Comparison of ENCODE assay signal across 8 cellular contexts in genomic region chr16:31032736-31033708, GRCh38. TPM values are rescaled to one million over a fixed set of nuclear protein-coding genes. Genes with fewer than 3 reads are reported as not detected.
DNase-seq lines count a peak whose midpoint lies in the region; ATAC-seq and TF ChIP-seq lines count a peak whose summit lies in the region.

Gene STX4 (plus strand): TSS chr16:31033558. CDS start chr16:31033806, 248 bp downstream.

- H2AFZ ChIP-seq in trophoblast cell (ENCODE audit: insufficient read depth, low read length, poor library complexity) = peak within 1 kb of the TSS; percentile 96

- in situ Hi-C loops in transverse colon (cut with MboI; ENCODE audit: low pct_ligation_motif_present in 1 of 4, low pct_unique_long_range_greater_than_20kb in 1 of 4, low sequenced_read_pairs in 3 of 4) = no loop called here

- peak within 1 kb of the TSS; percentile 40 for H2BK120ac ChIP-seq in trophoblast cell (ENCODE audit: insufficient read depth, low read length, poor library complexity)

- H3K4me2 ChIP-seq in trophoblast cell (ENCODE audit: low read length) = peak within 1 kb of the TSS; percentile 97

- no peak for TF ChIP-seq EP300 in transverse colon (IDR thresholded peaks at IDR 0.05; ENCODE audit: low read depth)

- no peak within 1 kb of the TSS for H2BK12ac ChIP-seq in trophoblast cell (ENCODE audit: low read length)

- peak; percentile 83 for ATAC-seq in HG02763 (IDR thresholded peaks at IDR 0.05; ENCODE audit: unreplicated experiment)

- H3K27me3 ChIP-seq in adipocyte (replicated peaks; ENCODE audit: control insufficient read depth, insufficient read depth, low read length) (no peaks in the 10 kb centered on the region), cardiac muscle cell (no peaks in the 10 kb centered on the region), trophoblast cell (ENCODE audit: insufficient read depth, low read length) (no peaks in the 10 kb centered on the region), transverse colon (no peaks in the 10 kb centered on the region)

- DNase-seq in GM12865 (ENCODE audit: low read depth) = peak; percentile 99
- DNase-seq in NCI-H1417 treated with DMSO at 0.1 percent for 48 hours (lab: John Stamatoyannopoulos, UW) = peak; percentile 49
- DNase-seq in T follicular helper cell (ENCODE audit: low read depth) = peak; percentile 97
- DNase-seq in adipocyte (ENCODE audit: low read depth) = peak; percentile 99
- peak; percentile 96 to 98 for DNase-seq in cardiac muscle cell (ENCODE audit: low read depth in 1 of 2, low spot score in 1 of 2)
- peak; percentile 94 to 99 for DNase-seq in trophoblast cell
- DNase-seq in transverse colon = peak; percentile 99

- H3K9ac ChIP-seq in adipocyte (ENCODE audit: low read length) = peak within 1 kb of the TSS; percentile 99
- H3K9ac ChIP-seq in trophoblast cell (ENCODE audit: low read length) = peak within 1 kb of the TSS; percentile 82

- peak within 1 kb of the TSS; percentile 96 for H4K8ac ChIP-seq in trophoblast cell (ENCODE audit: low read depth, low read length)

- H2AK5ac ChIP-seq in trophoblast cell (ENCODE audit: low read length) = peak within 1 kb of the TSS; percentile 51

- peak within 1 kb of the TSS; percentile 63 for H2BK5ac ChIP-seq in trophoblast cell (ENCODE audit: low read depth, low read length, poor library complexity)

- TF ChIP-seq POLR2A in transverse colon (IDR thresholded peaks at IDR 0.05) = peak; percentile 30

- H3K36me3 ChIP-seq in adipocyte (ENCODE audit: control insufficient read depth, insufficient read depth, low read length, severe bottlenecking) (peaks cover 5% of the 10 kb centered on the region), cardiac muscle cell (peaks cover 3% of the 10 kb centered on the region), trophoblast cell (ENCODE audit: control insufficient read depth in 1 of 2, insufficient read depth in 2 of 2, low read length in 2 of 2) (peaks cover 5 to 7% of the 10 kb centered on the region in 2 experiments), transverse colon (peaks cover 0 to 2% (median 0%) of the 10 kb centered on the region in 4 donors)

- peaks cover 6% of the 10 kb centered on the region for H3K79me1 ChIP-seq in trophoblast cell (ENCODE audit: low read length)

- H3K79me2 ChIP-seq in trophoblast cell (ENCODE audit: control insufficient read depth, insufficient read depth, low read length, poor library complexity) = peaks cover 4% of the 10 kb centered on the region

- H4K91ac ChIP-seq in trophoblast cell (ENCODE audit: low read depth, low read length) = peak within 1 kb of the TSS; percentile 90

- H3K18ac ChIP-seq in trophoblast cell (ENCODE audit: low read length) = peak within 1 kb of the TSS; percentile 71

- peak within 1 kb of the TSS; percentile 92 for H4K12ac ChIP-seq in trophoblast cell (ENCODE audit: low read depth, low read length)

- H3K27ac ChIP-seq in cardiac muscle cell (peak within 1 kb of the TSS; percentile 87), trophoblast cell (ENCODE audit: low read depth, low read length) (no peak within 1 kb of the TSS), transverse colon (peak within 1 kb of the TSS; percentile 90 to 94 (median 91))

- H3K4me3 ChIP-seq in GM12865 (ENCODE audit: low read depth, low read length) (peak within 1 kb of the TSS; percentile 92), adipocyte (ENCODE audit: low read length) (peak within 1 kb of the TSS; percentile 100), cardiac muscle cell (peak within 1 kb of the TSS; percentile 75), trophoblast cell (ENCODE audit: low read depth, low read length) (peak within 1 kb of the TSS; percentile 92), transverse colon (peak within 1 kb of the TSS; percentile 82 to 86 (median 84))

- whole genome bisulfite sequencing in trophoblast cell (ENCODE audit: extremely low coverage, insufficient coverage, insufficient read length) = no CpG with 5 or more reads among the region's 75 CpGs
- 0% methylated on average over 16 to 66 of the region's 75 CpGs for WGBS in transverse colon (ENCODE audit: low coverage in 1 of 2), 2 donors

- intact Hi-C loops in transverse colon (cut with DNase I; ENCODE audit: low total_unique reads) = no loop called here

- H3K9me3 ChIP-seq in adipocyte (ENCODE audit: control insufficient read depth, low read length) (no peaks in the 10 kb centered on the region), cardiac muscle cell (ENCODE audit: low read depth) (no peaks in the 10 kb centered on the region), trophoblast cell (ENCODE audit: insufficient read depth, low read depth, low read length) (peaks cover 2% of the 10 kb centered on the region), transverse colon (no peaks in the 10 kb centered on the region)

- H3K23ac ChIP-seq in trophoblast cell (ENCODE audit: low read length) = no peak within 1 kb of the TSS

- peak within 1 kb of the TSS; percentile 85 for H3K14ac ChIP-seq in trophoblast cell (ENCODE audit: low read length)

- H3K4ac ChIP-seq in trophoblast cell (ENCODE audit: low read depth, low read length) = peak within 1 kb of the TSS; percentile 24

- peaks cover 14% of the 10 kb centered on the region for H3K4me1 ChIP-seq in adipocyte (ENCODE audit: control insufficient read depth, insufficient read depth, low read length)
- no peaks in the 10 kb centered on the region for H3K4me1 ChIP-seq in cardiac muscle cell (ENCODE audit: low read depth)
- peaks cover 6 to 10% of the 10 kb centered on the region in 2 experiments for H3K4me1 ChIP-seq in trophoblast cell (ENCODE audit: control insufficient read depth in 1 of 2, insufficient read depth in 2 of 2, low read length in 2 of 2)
- H3K4me1 ChIP-seq in transverse colon = peaks cover 5 to 22% (median 15%) of the 10 kb centered on the region in 4 donors

- TF ChIP-seq CTCF in GM12865 (IDR thresholded peaks at IDR 0.05; ENCODE audit: insufficient read depth, low read depth, low read length, missing control alignments) (no peak), cardiac muscle cell (IDR thresholded peaks at IDR 0.05; ENCODE audit: low read depth, low read length) (no peak), transverse colon (IDR thresholded peaks at IDR 0.05) (no peak)

RNA-seq across cellular contexts. Expression of gene STX4, which starts in this region (rescaled TPM):
- 25.3 and 26.7 TPM in 2 replicates for total RNA-seq in cardiac muscle cell
- polyA plus RNA-seq in cardiac muscle cell = 48.3 and 53.2 TPM in 2 replicates
- 45.3 and 51.4 TPM in 2 replicates for polyA plus RNA-seq in trophoblast cell (2013)
- total RNA-seq in transverse colon = 100 to 1,000 TPM in 2 of 4 donors, 10 to 100 TPM in 2; 50.8 to 163 (median 79.7) TPM

Comparison
In these comparisons a context has a peak if more than half of its experiments do, and no peak if none do; other contexts are left out.
1. DNase-seq: peak in every context shown above with its lines; median percentile 99 in GM12865; 99 in adipocyte; 99 in transverse colon; 97 in T follicular helper cell; 97 in cardiac muscle cell; 96 in trophoblast cell; 49 in NCI-H1417 treated with DMSO at 0.1 percent for 48 hours.